20 cellular contexts compared by ENCODE assay signal in the genomic region with DNA sequence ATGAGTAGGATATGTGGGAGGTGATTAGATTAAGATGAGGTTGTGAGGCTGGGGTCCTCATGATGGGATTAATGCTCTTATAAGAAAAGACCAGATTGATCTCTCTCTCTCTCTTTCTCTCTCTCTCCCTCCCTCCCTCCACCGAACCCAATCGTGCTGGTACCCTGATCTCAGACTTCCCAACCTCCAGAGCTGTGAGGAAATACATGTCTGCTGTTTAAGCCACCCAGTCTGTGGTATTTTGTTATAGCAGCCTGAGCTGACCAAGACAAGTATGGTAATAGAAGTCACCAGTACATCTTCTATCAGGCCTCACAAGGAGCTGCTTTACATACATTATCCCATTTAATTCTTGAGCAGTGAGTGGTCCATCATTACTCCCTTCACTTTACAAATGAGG.
DNase-seq lines count a peak whose midpoint lies in the region; ATAC-seq and TF ChIP-seq lines count a peak whose summit lies in the region.
"Had no signal": no experiment of that assay in that cellular context is flagged by ENCODE, and none has a peak within 500 bp of the region (broad histone marks: within the 10 kb centered on the region; RNA-seq: fewer than 3 reads in every experiment).

No MANE protein-coding gene starts in this region.

- no peaks in the 10 kb centered on the region for H3K9me3 ChIP-seq in CD4-positive, alpha-beta T cell (ENCODE audit: control insufficient read depth, low read length)
- no peaks in the 10 kb centered on the region for H3K9me3 ChIP-seq in PC-3 (ENCODE audit: low read length)
- peaks cover 0 to 6% (median 0%) of the 10 kb centered on the region in 3 experiments for H3K9me3 ChIP-seq in naive thymus-derived CD4-positive, alpha-beta T cell (ENCODE audit: control insufficient read depth in 2 of 3, low read length in 3 of 3)
- peaks cover 0 to 16% (median 0%) of the 10 kb centered on the region in 3 donors for H3K9me3 ChIP-seq in gastroesophageal sphincter
- H3K9me3 ChIP-seq: HAP-1 had no signal

- H3K9me3 Mint-ChIP-seq in CD4-positive, alpha-beta T cell, result peaks cover 3% of the 10 kb centered on the region
- peaks cover 0 to 14% (median 0%) of the 10 kb centered on the region in 11 donors for H3K9me3 Mint-ChIP-seq in naive thymus-derived CD4-positive, alpha-beta T cell

- no peak overlapping the region for H3K4me2 ChIP-seq in PC-3 (ENCODE audit: low read length)
- H3K4me2 ChIP-seq: BLaER1 had no signal

- no peak for ATAC-seq in CD4-positive, alpha-beta T cell (ENCODE audit: poor library complexity)
- ATAC-seq in PC-3 (no peak), gastroesophageal sphincter (no peak)
- no peak for ATAC-seq in naive thymus-derived CD4-positive, alpha-beta T cell

- TF ChIP-seq EP300 in gastroesophageal sphincter (IDR thresholded peaks at IDR 0.05), result no peak

- H2AFZ ChIP-seq in PC-3 (ENCODE audit: low read length), result no peak overlapping the region

- H3K27me3 ChIP-seq in CD4-positive, alpha-beta T cell (ENCODE audit: control insufficient read depth, insufficient read depth, low read length), result no peaks in the 10 kb centered on the region
- H3K27me3 ChIP-seq in PC-3 (ENCODE audit: low read length) (no peaks in the 10 kb centered on the region), gastroesophageal sphincter (peaks cover 28% of the 10 kb centered on the region)
- no peaks in the 10 kb centered on the region for H3K27me3 ChIP-seq in naive thymus-derived CD4-positive, alpha-beta T cell (ENCODE audit: control insufficient read depth in 2 of 2, insufficient read depth in 2 of 2, low read length in 2 of 2)
- H3K27me3 ChIP-seq: BLaER1 had no signal

- H4K20me1 ChIP-seq in PC-3 (ENCODE audit: low read length), result no peaks in the 10 kb centered on the region

- peaks cover 22% of the 10 kb centered on the region for H3K4me1 ChIP-seq in PC-3 (ENCODE audit: insufficient read depth, low read length)
- H3K4me1 ChIP-seq in naive thymus-derived CD4-positive, alpha-beta T cell (ENCODE audit: control insufficient read depth in 2 of 2, insufficient read depth in 2 of 2, low read length in 2 of 2), result peaks cover 0 to under 1% of the 10 kb centered on the region in 2 donors
- H3K4me1 ChIP-seq in gastroesophageal sphincter, result no peaks in the 10 kb centered on the region
- H3K4me1 ChIP-seq: HAP-1 had no signal

- TF ChIP-seq POLR2A in gastroesophageal sphincter (IDR thresholded peaks at IDR 0.05), result no peak

- CTCF ChIA-PET in CD4-positive, alpha-beta T cell (lab: Charles Lee), result interaction anchor here (1.2 kb wide), 1 partner anchor 151 kb away, joined by 3 read pairs; no protein-coding TSS in a partner anchor
- CTCF ChIA-PET in PC-3 (lab: Charles Lee), result no interaction called here
- CTCF ChIA-PET in naive thymus-derived CD4-positive, alpha-beta T cell (lab: Charles Lee), result interaction anchor here (0.8 to 3.0 kb wide), 2 partner anchors 11 to 1219 kb away, joined by 3 to 12 read pairs; no protein-coding TSS in a partner anchor

- H3F3A ChIP-seq in PC-3 (ENCODE audit: low read length, unreplicated experiment), result peaks cover 9% of the 10 kb centered on the region

- H3K36me3 ChIP-seq in PC-3 (ENCODE audit: low read depth, low read length) (peaks cover 10% of the 10 kb centered on the region), gastroesophageal sphincter (no peaks in the 10 kb centered on the region)
- H3K36me3 ChIP-seq in naive thymus-derived CD4-positive, alpha-beta T cell (ENCODE audit: control insufficient read depth in 2 of 3, insufficient read depth in 3 of 3, low read length in 3 of 3), result peaks cover 0 to 14% (median 0%) of the 10 kb centered on the region in 3 experiments
- H3K36me3 ChIP-seq: HAP-1 had no signal

- DNase-seq in activated CD8-positive, alpha-beta memory T cell treated with anti-CD3 and anti-CD28 coated beads for 24 hours, result peak; percentile 15
- no peak for DNase-seq in activated CD8-positive, alpha-beta memory T cell treated with anti-CD3 and anti-CD28 coated beads, Interleukin-2, amount 50 U/mL, for 4 hours
- DNase-seq in CD4-positive, alpha-beta T cell, result no peak
- DNase-seq in PC-3, result no peak
- no peak for DNase-seq in naive thymus-derived CD4-positive, alpha-beta T cell
- DNase-seq in NCI-H146 treated with DMSO at 0.1 percent for 48 hours (lab: John Stamatoyannopoulos, UW; ENCODE audit: unreplicated experiment), result no peak
- no peak for DNase-seq in NCI-H1417 (lab: John Stamatoyannopoulos, UW)
- DNase-seq: Calu3; CD4-positive, CD25-positive, alpha-beta regulatory T cell; COR-L47; DMS53; DND-41; GOT3; HFFc6 had no signal

- peaks cover 49% of the 10 kb centered on the region for H3K4me1 Mint-ChIP-seq in CD4-positive, alpha-beta T cell (ENCODE audit: low read depth)
- H3K4me1 Mint-ChIP-seq in naive thymus-derived CD4-positive, alpha-beta T cell, result peaks cover 12 to 53% (median 39%) of the 10 kb centered on the region in 7 donors
- H3K4me1 Mint-ChIP-seq: B cell had no signal

- H3K9me2 ChIP-seq in PC-3 (replicated peaks; ENCODE audit: low read length), result no peaks in the 10 kb centered on the region

- H3K4me3 ChIP-seq in PC-3 (ENCODE audit: low read length) (no peak overlapping the region), gastroesophageal sphincter (no peak overlapping the region)
- no peak overlapping the region for H3K4me3 ChIP-seq in naive thymus-derived CD4-positive, alpha-beta T cell (ENCODE audit: low read length)
- H3K4me3 ChIP-seq: BLaER1, HAP-1 had no signal

- BruUV-seq in PC-3 (replicated peaks; lab: Mats Ljungman, UMichigan), result no TSS peak

- no peak for TF ChIP-seq CTCF in CD4-positive, alpha-beta T cell (IDR thresholded peaks at IDR 0.05)
- no peak for TF ChIP-seq CTCF in PC-3 (conservative IDR thresholded peaks at IDR 0.05; ENCODE audit: low read depth, low read length)
- no peak for TF ChIP-seq CTCF in gastroesophageal sphincter (IDR thresholded peaks at IDR 0.05)

- 77 to 80% methylated on average over 1 to 2 of the region's 2 CpGs for WGBS in gastroesophageal sphincter (ENCODE audit: low coverage in 1 of 2), 2 donors

- intact Hi-C loops in CD4-positive, alpha-beta T cell (cut with DNase I, micrococcal nuclease), result loop anchor here in 1 of 2 experiments (10.0 kb wide), 1 partner anchor 715 kb away; no protein-coding TSS in a partner anchor
- intact Hi-C loops in PC-3 (cut with micrococcal nuclease), result loop anchor here (5.0 kb wide), 1 partner anchor 238 kb away; no protein-coding TSS in a partner anchor
- intact Hi-C loops in naive thymus-derived CD4-positive, alpha-beta T cell (cut with micrococcal nuclease), result no loop called here

- no peak overlapping the region for H3K4me3 Mint-ChIP-seq in CD4-positive, alpha-beta T cell
- no peak overlapping the region for H3K4me3 Mint-ChIP-seq in naive thymus-derived CD4-positive, alpha-beta T cell
- H3K4me3 Mint-ChIP-seq: B cell, HFFc6 had no signal

- no peaks in the 10 kb centered on the region for H3K27me3 Mint-ChIP-seq in CD4-positive, alpha-beta T cell
- peaks cover 0 to 9% (median 0%) of the 10 kb centered on the region in 5 donors for H3K27me3 Mint-ChIP-seq in naive thymus-derived CD4-positive, alpha-beta T cell
- H3K27me3 Mint-ChIP-seq: B cell; CD4-positive, CD25-positive, alpha-beta regulatory T cell had no signal

- peaks cover 35% of the 10 kb centered on the region for H3K79me2 ChIP-seq in PC-3 (ENCODE audit: low read length)

- H3K36me3 Mint-ChIP-seq in CD4-positive, alpha-beta T cell (ENCODE audit: low read depth), result peaks cover 51% of the 10 kb centered on the region
- H3K36me3 Mint-ChIP-seq in naive thymus-derived CD4-positive, alpha-beta T cell, result peaks cover 4 to 42% (median 40%) of the 10 kb centered on the region in 5 donors

- H3K9ac ChIP-seq in PC-3 (ENCODE audit: low read length), result no peak overlapping the region
- H3K9ac ChIP-seq: BLaER1 had no signal

- no peak overlapping the region for H3K27ac ChIP-seq in CD4-positive, alpha-beta T cell (ENCODE audit: low read depth, low read length)
- H3K27ac ChIP-seq in PC-3 (ENCODE audit: low read length) (peak overlapping the region; percentile 78; the same call in 1 of the 2 replicates), gastroesophageal sphincter (no peak overlapping the region)
- H3K27ac ChIP-seq in naive thymus-derived CD4-positive, alpha-beta T cell (ENCODE audit: low read depth, low read length), result no peak overlapping the region
- H3K27ac ChIP-seq: 22Rv1, BLaER1, C4-2B had no signal

- POLR2A ChIA-PET in CD4-positive, alpha-beta T cell (lab: Charles Lee), result interaction anchor here (1.3 to 1.5 kb wide), 2 partner anchors 9 to 12 kb away, joined by 3 to 4 read pairs; no protein-coding TSS in a partner anchor
- POLR2A ChIA-PET in PC-3 (lab: Charles Lee; ENCODE audit: unreplicated experiment), result no interaction called here
- POLR2A ChIA-PET in naive thymus-derived CD4-positive, alpha-beta T cell (lab: Charles Lee), result interaction anchor here (0.7 kb wide), 1 partner anchor 145 kb away, joined by 3 read pairs; no protein-coding TSS in a partner anchor

- peak overlapping the region; percentile 60 for H3K27ac Mint-ChIP-seq in CD4-positive, alpha-beta T cell
- H3K27ac Mint-ChIP-seq in naive thymus-derived CD4-positive, alpha-beta T cell, result peak overlapping the region in 6 of 9 donors; percentile 40 to 75 (median 48)
- H3K27ac Mint-ChIP-seq: B cell, HFFc6 had no signal
